In genomic region chr22:37801946-37802309, GRCh38 we compare ENCODE assay signal across 1 cellular context.
TF ChIP-seq lines count a peak whose summit lies in the region.

No MANE protein-coding gene starts in this region.

TF ChIP-seq in GM12878, 131 proteins besides CTCF, POLR2A, EP300 and RAD21:
- TF ChIP-seq NFXL1 (IDR thresholded peaks at IDR 0.05; ENCODE audit: borderline replicate concordance) (no peak), BHLHE40 (IDR thresholded peaks at IDR 0.05; ENCODE audit: borderline replicate concordance in 1 of 2, low read depth in 2 of 2, low read length in 1 of 2) (peak; percentile 47 to 84; a peak in 3 of 4 replicates), RAD51 (IDR thresholded peaks at IDR 0.05) (peak; percentile 35; the same call in 1 of the 2 replicates)
- TF ChIP-seq, protein P1, sequence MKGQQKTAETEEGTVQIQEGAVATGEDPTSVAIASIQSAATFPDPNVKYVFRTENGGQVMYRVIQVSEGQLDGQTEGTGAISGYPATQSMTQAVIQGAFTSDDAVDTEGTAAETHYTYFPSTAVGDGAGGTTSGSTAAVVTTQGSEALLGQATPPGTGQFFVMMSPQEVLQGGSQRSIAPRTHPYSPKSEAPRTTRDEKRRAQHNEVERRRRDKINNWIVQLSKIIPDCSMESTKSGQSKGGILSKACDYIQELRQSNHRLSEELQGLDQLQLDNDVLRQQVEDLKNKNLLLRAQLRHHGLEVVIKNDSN (IDR thresholded peaks at IDR 0.05; ENCODE audit: borderline replicate concordance, extremely low read length, insufficient read depth, low read depth, low read length) = peak; percentile 33
